9 cellular contexts compared by ENCODE assay signal in the genomic region with DNA sequence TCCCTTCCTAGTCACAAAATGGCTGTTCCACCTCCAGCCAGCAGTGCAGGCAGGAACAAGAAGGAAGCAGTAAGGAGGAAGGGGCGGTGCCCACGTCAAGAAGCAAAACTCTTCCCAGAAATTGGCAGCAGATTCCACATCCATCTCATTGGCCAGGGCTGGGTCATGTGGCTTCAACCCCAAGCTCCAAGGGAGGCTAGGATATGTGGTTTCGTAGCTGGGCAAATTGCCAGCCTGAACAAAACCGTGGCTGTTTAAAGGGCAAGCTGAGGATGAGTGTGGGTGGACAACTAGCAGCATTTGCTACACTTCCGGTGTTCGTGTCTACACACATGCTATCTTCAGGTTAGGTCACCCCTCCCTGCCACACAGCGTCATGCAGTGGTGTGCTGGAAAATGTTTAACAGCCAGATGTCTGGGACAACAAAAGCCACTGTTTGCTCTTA.
A peak's percentile ranks its signal among the peaks of the same experiment; 100 is the strongest.
DNase-seq lines count a peak whose midpoint lies in the region; ATAC-seq and TF ChIP-seq lines count a peak whose summit lies in the region.
"Had no signal": no experiment of that assay in that cellular context is flagged by ENCODE, and none has a peak within 500 bp of the region (broad histone marks: within the 10 kb centered on the region; RNA-seq: fewer than 3 reads in every experiment).

No MANE protein-coding gene starts in this region.

- no peak overlapping the region for H3K4me3 Mint-ChIP-seq in HFFc6
- H3K4me3 Mint-ChIP-seq: IgD-negative memory B cell had no signal

- peaks cover 5% of the 10 kb centered on the region; the same call in 1 of the 2 replicates for H3K4me1 Mint-ChIP-seq in HFFc6 (ENCODE audit: low read depth)

- no peaks in the 10 kb centered on the region for H3K36me3 Mint-ChIP-seq in HFFc6 (ENCODE audit: low read depth)
- H3K36me3 Mint-ChIP-seq: IgD-negative memory B cell had no signal

- H3K4me3 ChIP-seq in duodenal mucosa (ENCODE audit: low read depth in 1 of 2, low read length in 2 of 2) (peak overlapping the region; percentile 1 to 7), Peyer's patch (no peak overlapping the region)
- H3K4me3 ChIP-seq: gastrocnemius medialis had no signal

- H3K27ac Mint-ChIP-seq in HFFc6 = no peak overlapping the region
- H3K27ac Mint-ChIP-seq: IgD-negative memory B cell had no signal

- H3K9ac ChIP-seq in duodenal mucosa (ENCODE audit: low read depth in 1 of 2, low read length in 2 of 2) = no peak overlapping the region

- DNase-seq in HFFc6 (peak; percentile 23), NCI-H460 (ENCODE audit: extremely low read depth, low read depth) (peak; percentile 38), pons (ENCODE audit: low spot score) (peak; percentile 87), Peyer's patch (no peak), NCI-H82 treated with DMSO at 0.1 percent for 48 hours (lab: John Stamatoyannopoulos, UW; ENCODE audit: unreplicated experiment) (no peak)

- H3K9me3 ChIP-seq in duodenal mucosa (ENCODE audit: control insufficient read depth in 1 of 2, low read length in 2 of 2) (no peaks in the 10 kb centered on the region), Peyer's patch (no peaks in the 10 kb centered on the region)
- H3K9me3 ChIP-seq: gastrocnemius medialis had no signal

- H3K27me3 ChIP-seq in duodenal mucosa (ENCODE audit: control insufficient read depth in 1 of 2, insufficient read depth in 2 of 2, low read length in 2 of 2) (peaks cover 0 to 6% of the 10 kb centered on the region in 2 donors), Peyer's patch (no peaks in the 10 kb centered on the region)
- H3K27me3 ChIP-seq: gastrocnemius medialis had no signal

- no peaks in the 10 kb centered on the region for H3K9me3 Mint-ChIP-seq in HFFc6
- H3K9me3 Mint-ChIP-seq: IgD-negative memory B cell had no signal

- no peak for TF ChIP-seq CTCF in HFFc6 (IDR thresholded peaks at IDR 0.05)
- no peak for TF ChIP-seq CTCF in Peyer's patch (IDR thresholded peaks at IDR 0.05)

- no peak for TF ChIP-seq POLR2A in Peyer's patch (IDR thresholded peaks at IDR 0.05)

- no peak for ATAC-seq in GM21737 (IDR thresholded peaks at IDR 0.05; ENCODE audit: unreplicated experiment)
- ATAC-seq: gastrocnemius medialis had no signal

- peaks cover 11% of the 10 kb centered on the region for H3K27me3 Mint-ChIP-seq in HFFc6 (ENCODE audit: insufficient read depth)

- no peaks in the 10 kb centered on the region for H3K36me3 ChIP-seq in duodenal mucosa (ENCODE audit: control insufficient read depth in 1 of 2, insufficient read depth in 2 of 2, low read length in 2 of 2)
- H3K36me3 ChIP-seq in Peyer's patch = no peaks in the 10 kb centered on the region
- H3K36me3 ChIP-seq: gastrocnemius medialis had no signal

- H3K27ac ChIP-seq in duodenal mucosa (ENCODE audit: low read depth, low read length) (no peak overlapping the region), Peyer's patch (no peak overlapping the region)
- H3K27ac ChIP-seq: gastrocnemius medialis had no signal

- no peaks in the 10 kb centered on the region for H3K4me1 ChIP-seq in duodenal mucosa (ENCODE audit: control insufficient read depth in 1 of 2, insufficient read depth in 2 of 2, low read length in 2 of 2)
- no peaks in the 10 kb centered on the region for H3K4me1 ChIP-seq in Peyer's patch
- H3K4me1 ChIP-seq: gastrocnemius medialis had no signal

Comparison
In these comparisons a context has a peak if more than half of its experiments do, and no peak if none do; other contexts are left out.
1. DNase-seq: peak in HFFc6 (single experiment), NCI-H460 (single experiment) and pons (single experiment); none in Peyer's patch (0 of 3) and NCI-H82 treated with DMSO at 0.1 percent for 48 hours (single experiment).
2. H3K4me3 ChIP-seq: peak in duodenal mucosa (2 of 2); none in Peyer's patch (0 of 4).